In genomic region chr19:15116856-15117255, GRCh38 we compare ENCODE assay signal across 1 cellular context.
TF ChIP-seq lines count a peak whose summit lies in the region.

No MANE protein-coding gene starts in this region.

TF ChIP-seq in IMR-90, 13 proteins besides CTCF, POLR2A, EP300 and RAD21:
- TF ChIP-seq BHLHE40 (IDR thresholded peaks at IDR 0.05; ENCODE audit: low read depth, low read length) (no peak), SMC3 (IDR thresholded peaks at IDR 0.05; ENCODE audit: low read depth, low read length) (no peak), RCOR1 (IDR thresholded peaks at IDR 0.05; ENCODE audit: insufficient replicate concordance, low read length) (no peak), CEBPB (IDR thresholded peaks at IDR 0.05; ENCODE audit: low read depth, low read length) (no peak), FOS (IDR thresholded peaks at IDR 0.05; ENCODE audit: low read depth, low read length) (no peak), RFX5 (IDR thresholded peaks at IDR 0.05; ENCODE audit: low read depth, low read length) (no peak), MAFK (IDR thresholded peaks at IDR 0.05; ENCODE audit: low read depth, low read length) (no peak), MAZ (IDR thresholded peaks at IDR 0.05; ENCODE audit: borderline replicate concordance, low read depth, low read length) (no peak), MXI1 (IDR thresholded peaks at IDR 0.05; ENCODE audit: borderline replicate concordance, low read depth, low read length) (no peak), ELK1 (IDR thresholded peaks at IDR 0.05; ENCODE audit: borderline replicate concordance, low read depth, low read length) (no peak), CHD1 (IDR thresholded peaks at IDR 0.05; ENCODE audit: low read depth, low read length) (no peak), USF2 (IDR thresholded peaks at IDR 0.05; ENCODE audit: low read depth, low read length) (no peak), NFE2L2 (IDR thresholded peaks at IDR 0.05; ENCODE audit: low read depth, low read length) (no peak)
